In the genomic region with DNA sequence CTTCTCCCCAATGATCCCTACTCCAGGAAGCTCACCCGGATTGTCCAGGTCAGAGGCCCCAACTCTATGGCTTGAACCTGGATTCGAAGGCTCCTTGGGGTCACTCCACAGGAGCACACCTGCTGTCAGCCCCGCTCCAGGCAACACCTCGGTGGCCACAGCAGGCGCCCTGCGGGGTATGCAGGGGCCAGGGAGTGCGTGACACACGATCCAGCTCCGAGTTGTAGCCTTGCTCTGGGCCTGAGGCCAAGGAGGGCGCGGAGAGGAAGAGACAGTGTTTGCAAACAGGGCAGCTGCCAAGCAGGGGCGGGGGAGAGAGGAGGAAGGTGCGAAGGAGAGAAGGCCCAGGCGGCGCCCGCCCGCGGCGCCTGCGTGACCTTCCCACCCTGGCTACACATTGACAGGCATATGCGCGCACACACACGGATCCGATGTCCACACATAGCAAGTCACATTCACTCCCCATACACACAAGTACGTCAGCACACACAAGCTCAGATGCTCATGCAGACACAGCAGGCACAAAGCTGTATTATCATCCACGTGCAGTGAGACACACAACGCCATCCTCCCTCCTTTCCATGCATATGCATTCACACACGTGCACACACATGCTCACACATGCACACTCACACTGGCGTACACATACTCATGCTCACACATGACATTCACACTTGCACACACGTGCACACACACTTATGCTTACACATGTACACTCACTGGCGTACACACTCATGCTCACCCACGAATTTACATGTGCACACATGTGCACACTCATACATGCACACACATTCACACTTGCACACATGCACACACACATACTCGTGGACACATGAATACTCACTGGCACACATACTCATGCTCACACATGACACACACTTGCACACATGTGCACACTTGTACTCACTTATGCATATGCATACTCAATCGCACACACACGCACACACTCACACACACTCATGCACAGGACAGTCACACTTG, we compare ENCODE assay signal across 9 cellular contexts. TPM values are rescaled to one million over a fixed set of nuclear protein-coding genes. Genes with fewer than 3 reads are reported as not detected.
DNase-seq lines count a peak whose midpoint lies in the region; ATAC-seq lines count a peak whose summit lies in the region.
"Had no signal": no experiment of that assay in that cellular context is flagged by ENCODE, and none has a peak within 500 bp of the region (broad histone marks: within the 10 kb centered on the region; RNA-seq: fewer than 3 reads in every experiment).

No MANE protein-coding gene starts in this region.

- peaks cover 5% of the 10 kb centered on the region for H3K27me3 Mint-ChIP-seq in activated naive CD8-positive, alpha-beta T cell treated with anti-CD3 and anti-CD28 coated beads, Interleukin-2, amount 50 U/mL, for 24 hours
- H3K27me3 Mint-ChIP-seq in activated naive CD8-positive, alpha-beta T cell treated with anti-CD3 and anti-CD28 coated beads for 36 hours = no peaks in the 10 kb centered on the region
- H3K27me3 Mint-ChIP-seq in CD4-positive, alpha-beta memory T cell = peaks cover 2 to 3% of the 10 kb centered on the region in 2 donors

- peak overlapping the region; percentile 51 for H2AFZ ChIP-seq in neuronal stem cell (ENCODE audit: low read length)

- peaks cover 2% of the 10 kb centered on the region for H3K79me1 ChIP-seq in neuronal stem cell (ENCODE audit: low read depth, low read length)

- H3K23ac ChIP-seq in neuronal stem cell (ENCODE audit: low read depth, low read length, poor library complexity) = peak overlapping the region; percentile 71

- peak overlapping the region; percentile 84 for H3K14ac ChIP-seq in neuronal stem cell (ENCODE audit: low read length)

- H3K27me3 ChIP-seq in neuronal stem cell (ENCODE audit: control insufficient read depth in 3 of 3, insufficient read depth in 3 of 3, low read depth in 1 of 3, low read length in 3 of 3) = no peaks in the 10 kb centered on the region
- no peaks in the 10 kb centered on the region for H3K27me3 ChIP-seq in CD4-positive, alpha-beta memory T cell (ENCODE audit: insufficient read depth, low read length)

- CTCF ChIA-PET in CD4-positive, alpha-beta memory T cell (lab: Charles Lee; ENCODE audit: partially characterized antibody) = no interaction called here

- H3K27ac Mint-ChIP-seq in activated naive CD8-positive, alpha-beta T cell treated with anti-CD3 and anti-CD28 coated beads, Interleukin-2, amount 50 U/mL, for 24 hours = no peak overlapping the region
- no peak overlapping the region for H3K27ac Mint-ChIP-seq in activated naive CD8-positive, alpha-beta T cell treated with anti-CD3 and anti-CD28 coated beads for 36 hours
- H3K27ac Mint-ChIP-seq in CD4-positive, alpha-beta memory T cell = no peak overlapping the region

- peaks cover 0 to 4% of the 10 kb centered on the region in 2 donors for H3K36me3 ChIP-seq in neuronal stem cell (replicated peaks in 1 of 2; ENCODE audit: control insufficient read depth in 2 of 2, insufficient read depth in 2 of 2, low read length in 2 of 2)
- no peaks in the 10 kb centered on the region for H3K36me3 ChIP-seq in CD4-positive, alpha-beta memory T cell (ENCODE audit: insufficient read depth, low read length)

- H3K4me3 ChIP-seq in neuronal stem cell (ENCODE audit: low read length in 2 of 2) = peak overlapping the region in 1 of 2 donors; percentile 23
- no peak overlapping the region for H3K4me3 ChIP-seq in CD4-positive, alpha-beta memory T cell (ENCODE audit: low read length in 2 of 2)

- H3K18ac ChIP-seq in neuronal stem cell (ENCODE audit: low read length) = peak overlapping the region; percentile 91

- H3K4me2 ChIP-seq in neuronal stem cell (ENCODE audit: insufficient read depth, low read length, poor library complexity, severe bottlenecking) = no peak overlapping the region

- peak overlapping the region; percentile 61 for H3K27ac ChIP-seq in neuronal stem cell (replicated peaks; ENCODE audit: low read length)
- no peak overlapping the region for H3K27ac ChIP-seq in CD4-positive, alpha-beta memory T cell (ENCODE audit: low read depth, low read length)

- no peak for ATAC-seq in activated naive CD8-positive, alpha-beta T cell treated with anti-CD3 and anti-CD28 coated beads, Interleukin-2, amount 50 U/mL, for 24 hours

- DNase-seq in GOT3 (lab: John Stamatoyannopoulos, UW) (peak; percentile 14), NCI-H2227 treated with DMSO at 0.1 percent for 48 hours (lab: John Stamatoyannopoulos, UW) (peak; percentile 59), dermis microvascular lymphatic vessel endothelial cell (ENCODE audit: low read depth in 2 of 2) (peak; percentile 40 to 61), neuronal stem cell (ENCODE audit: low spot score) (no peak), T-helper 9 cell (no peak)
- no peak for DNase-seq in activated naive CD8-positive, alpha-beta T cell treated with anti-CD3 and anti-CD28 coated beads, Interleukin-2, amount 50 U/mL, for 24 hours
- DNase-seq in activated naive CD8-positive, alpha-beta T cell treated with anti-CD3 and anti-CD28 coated beads for 36 hours = no peak
- DNase-seq in CD4-positive, alpha-beta memory T cell = no peak

- H2BK5ac ChIP-seq in neuronal stem cell (ENCODE audit: low read length) = peak overlapping the region; percentile 71

- no peak overlapping the region for H2BK120ac ChIP-seq in neuronal stem cell (ENCODE audit: low read depth, low read length)

- H3K9me3 Mint-ChIP-seq in activated naive CD8-positive, alpha-beta T cell treated with anti-CD3 and anti-CD28 coated beads, Interleukin-2, amount 50 U/mL, for 24 hours = no peaks in the 10 kb centered on the region
- no peaks in the 10 kb centered on the region for H3K9me3 Mint-ChIP-seq in activated naive CD8-positive, alpha-beta T cell treated with anti-CD3 and anti-CD28 coated beads for 36 hours
- H3K9me3 Mint-ChIP-seq in CD4-positive, alpha-beta memory T cell = no peaks in the 10 kb centered on the region

- no peak overlapping the region for H3K4me3 Mint-ChIP-seq in activated naive CD8-positive, alpha-beta T cell treated with anti-CD3 and anti-CD28 coated beads, Interleukin-2, amount 50 U/mL, for 24 hours
- no peak overlapping the region for H3K4me3 Mint-ChIP-seq in activated naive CD8-positive, alpha-beta T cell treated with anti-CD3 and anti-CD28 coated beads for 36 hours
- no peak overlapping the region for H3K4me3 Mint-ChIP-seq in CD4-positive, alpha-beta memory T cell

- peak overlapping the region; percentile 71 for H3K9ac ChIP-seq in neuronal stem cell (ENCODE audit: low read depth, low read length, poor library complexity)

- POLR2A ChIA-PET in CD4-positive, alpha-beta memory T cell (lab: Charles Lee; ENCODE audit: partially characterized antibody) = no interaction called here

- peak overlapping the region; percentile 97 for H4K8ac ChIP-seq in neuronal stem cell (ENCODE audit: low read depth, low read length)

- intact Hi-C loops in CD4-positive, alpha-beta memory T cell (cut with micrococcal nuclease) = no loop called here

- WGBS in neuronal stem cell (ENCODE audit: extremely low coverage in 2 of 2, insufficient read length in 2 of 2, insufficient replicate concordance in 1 of 2), 2 donors = no CpG with 5 or more reads among the region's 35 CpGs

- H3K4me1 ChIP-seq in neuronal stem cell (ENCODE audit: control insufficient read depth in 2 of 2, insufficient read depth in 1 of 2, low read depth in 1 of 2, low read length in 2 of 2) = peaks cover 16 to 17% of the 10 kb centered on the region in 2 donors
- no peaks in the 10 kb centered on the region for H3K4me1 ChIP-seq in CD4-positive, alpha-beta memory T cell (ENCODE audit: insufficient read depth, low read length)

- H4K91ac ChIP-seq in neuronal stem cell (ENCODE audit: low read depth, low read length, poor library complexity) = peak overlapping the region; percentile 77

- peak overlapping the region; percentile 91 for H2BK15ac ChIP-seq in neuronal stem cell (ENCODE audit: low read length)

- H3K4me1 Mint-ChIP-seq in activated naive CD8-positive, alpha-beta T cell treated with anti-CD3 and anti-CD28 coated beads, Interleukin-2, amount 50 U/mL, for 24 hours = no peaks in the 10 kb centered on the region
- H3K4me1 Mint-ChIP-seq in activated naive CD8-positive, alpha-beta T cell treated with anti-CD3 and anti-CD28 coated beads for 36 hours = no peaks in the 10 kb centered on the region
- H3K4me1 Mint-ChIP-seq in CD4-positive, alpha-beta memory T cell = no peaks in the 10 kb centered on the region

- no peaks in the 10 kb centered on the region for H3K36me3 Mint-ChIP-seq in activated naive CD8-positive, alpha-beta T cell treated with anti-CD3 and anti-CD28 coated beads, Interleukin-2, amount 50 U/mL, for 24 hours (ENCODE audit: low read depth)
- H3K36me3 Mint-ChIP-seq in activated naive CD8-positive, alpha-beta T cell treated with anti-CD3 and anti-CD28 coated beads for 36 hours = no peaks in the 10 kb centered on the region
- H3K36me3 Mint-ChIP-seq in CD4-positive, alpha-beta memory T cell = no peaks in the 10 kb centered on the region

- H3K4ac ChIP-seq in neuronal stem cell (ENCODE audit: low read length) = peak overlapping the region; percentile 1

- H3K9me3 ChIP-seq in neuronal stem cell (replicated peaks in 1 of 2; ENCODE audit: control insufficient read depth in 2 of 2, insufficient read depth in 1 of 2, low read depth in 1 of 2, low read length in 2 of 2) = peaks cover 0 to 14% of the 10 kb centered on the region in 2 donors
- H3K9me3 ChIP-seq in CD4-positive, alpha-beta memory T cell (ENCODE audit: control insufficient read depth in 1 of 2, low read length in 2 of 2) = no peaks in the 10 kb centered on the region

- H2AK5ac ChIP-seq in neuronal stem cell (ENCODE audit: low read depth, low read length) = peak overlapping the region; percentile 43

- peak overlapping the region; percentile 77 for H2BK12ac ChIP-seq in neuronal stem cell (ENCODE audit: low read length)

RNA-seq across cellular contexts. Expression of gene SBK2, which starts 10.4 kb away (rescaled TPM):
- total RNA-seq in dermis microvascular lymphatic vessel endothelial cell = not detected in 2 replicates
- polyA plus RNA-seq in neuronal stem cell (2013, experiment 1 of 2) = 4.6 TPM
- polyA plus RNA-seq in neuronal stem cell (2013, experiment 2 of 2) = 4.6 TPM
- total RNA-seq in activated naive CD8-positive, alpha-beta T cell treated with anti-CD3 and anti-CD28 coated beads for 36 hours = not detected
- not detected for total RNA-seq in CD4-positive, alpha-beta memory T cell
- polyA plus RNA-seq in CD4-positive, alpha-beta memory T cell = not detected
- total RNA-seq: aorta had no signal
- polyA plus RNA-seq: aorta had no signal

RNA-seq across cellular contexts. Expression of gene SBK3, which starts 18.8 kb away (rescaled TPM):
- 0.13 and 0.26 TPM in 2 replicates for total RNA-seq in dermis microvascular lymphatic vessel endothelial cell
- polyA plus RNA-seq in neuronal stem cell (2013, experiment 1 of 2) = 4.0 TPM
- polyA plus RNA-seq in neuronal stem cell (2013, experiment 2 of 2) = 4.2 TPM
- total RNA-seq in activated naive CD8-positive, alpha-beta T cell treated with anti-CD3 and anti-CD28 coated beads for 36 hours = not detected
- total RNA-seq in CD4-positive, alpha-beta memory T cell = not detected
- not detected for polyA plus RNA-seq in CD4-positive, alpha-beta memory T cell
- polyA plus RNA-seq: aorta had no signal

RNA-seq across cellular contexts. Expression of gene SSC5D, which starts 38.3 kb away (rescaled TPM):
- under 0.01 and 0.13 TPM in 2 replicates for total RNA-seq in dermis microvascular lymphatic vessel endothelial cell
- 0.89 TPM for polyA plus RNA-seq in neuronal stem cell (2013, experiment 1 of 2)
- polyA plus RNA-seq in neuronal stem cell (2013, experiment 2 of 2) = 0.94 TPM
- 1 to 10 TPM in 1 of 2 experiments, under 1 TPM in 1; 0.46 to 1.4 TPM for total RNA-seq in activated naive CD8-positive, alpha-beta T cell treated with anti-CD3 and anti-CD28 coated beads for 36 hours
- total RNA-seq in CD4-positive, alpha-beta memory T cell = under 1 TPM; 0.20 to 0.36 TPM
- not detected for polyA plus RNA-seq in CD4-positive, alpha-beta memory T cell

RNA-seq across cellular contexts. Expression of gene NAT14, which starts 41.5 kb away (rescaled TPM):
- total RNA-seq in dermis microvascular lymphatic vessel endothelial cell = 8.9 and 9.1 TPM in 2 replicates
- 117 TPM for polyA plus RNA-seq in neuronal stem cell (2013, experiment 1 of 2)
- polyA plus RNA-seq in neuronal stem cell (2013, experiment 2 of 2) = 115 TPM
- 10 to 100 TPM; 24.8 to 24.9 TPM for total RNA-seq in activated naive CD8-positive, alpha-beta T cell treated with anti-CD3 and anti-CD28 coated beads for 36 hours
- 1 to 10 TPM; 2.7 to 3.1 TPM for total RNA-seq in CD4-positive, alpha-beta memory T cell
- polyA plus RNA-seq in CD4-positive, alpha-beta memory T cell = 1 to 10 TPM; 2.6 to 3.2 TPM

RNA-seq across cellular contexts. Expression of gene ZNF628, which starts 50.1 kb away (rescaled TPM):
- 0.77 and 2.1 TPM in 2 replicates for total RNA-seq in dermis microvascular lymphatic vessel endothelial cell
- polyA plus RNA-seq in neuronal stem cell (2013, experiment 1 of 2) = 8.4 TPM
- 8.7 TPM for polyA plus RNA-seq in neuronal stem cell (2013, experiment 2 of 2)
- 10 to 100 TPM in 1 of 2 experiments, 1 to 10 TPM in 1; 8.8 to 10.3 TPM for total RNA-seq in activated naive CD8-positive, alpha-beta T cell treated with anti-CD3 and anti-CD28 coated beads for 36 hours
- total RNA-seq in CD4-positive, alpha-beta memory T cell = 1 to 10 TPM; 8.1 to 9.1 TPM
- polyA plus RNA-seq in CD4-positive, alpha-beta memory T cell = under 1 TPM in 1 of 2 donors, not detected in 1; 0.47 TPM

Comparison
In these comparisons a context has a peak if more than half of its experiments do, and no peak if none do; other contexts are left out.
1. DNase-seq: peak in GOT3 (single experiment), NCI-H2227 treated with DMSO at 0.1 percent for 48 hours (single experiment) and dermis microvascular lymphatic vessel endothelial cell (2 of 2); none in neuronal stem cell (single experiment), activated naive CD8-positive, alpha-beta T cell treated with anti-CD3 and anti-CD28 coated beads, Interleukin-2, amount 50 U/mL, for 24 hours (single experiment), T-helper 9 cell (single experiment), activated naive CD8-positive, alpha-beta T cell treated with anti-CD3 and anti-CD28 coated beads for 36 hours (single experiment) and CD4-positive, alpha-beta memory T cell (0 of 5).